Comparison of ENCODE assay signal across 27 cellular contexts in the genomic region with DNA sequence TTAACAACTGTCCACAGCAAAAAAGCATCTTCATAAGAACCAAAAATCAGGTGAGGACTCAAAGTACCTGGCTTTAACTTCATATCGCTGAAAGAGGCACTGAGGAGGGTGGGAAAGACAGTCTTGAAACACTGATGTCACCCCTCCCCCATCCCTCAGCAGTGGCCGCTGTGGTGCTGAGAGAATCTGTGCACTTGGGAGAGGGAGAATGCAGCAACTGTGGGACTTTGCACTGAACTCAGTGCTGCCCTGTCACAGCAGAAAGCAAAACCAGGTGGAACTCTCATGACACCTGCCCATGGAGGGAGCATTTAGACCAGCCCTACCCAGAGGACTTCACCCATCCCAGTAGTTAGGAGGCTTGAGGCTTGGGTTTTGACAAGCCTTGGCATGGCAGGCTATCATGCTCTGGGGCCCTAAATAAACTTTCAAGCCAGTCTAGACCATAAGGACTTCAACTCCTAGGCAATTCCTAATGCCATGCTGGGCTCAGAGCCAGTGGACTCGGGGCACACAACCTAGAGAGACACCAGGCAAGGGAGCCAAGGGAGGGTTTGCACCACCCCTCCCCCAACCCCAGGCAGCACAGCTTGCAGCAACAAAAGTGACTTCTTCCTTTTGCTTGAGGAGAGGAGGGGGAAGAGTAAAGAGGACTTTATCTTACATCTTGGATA. TPM values are rescaled to one million over a fixed set of nuclear protein-coding genes. Genes with fewer than 3 reads are reported as not detected.
DNase-seq lines count a peak whose midpoint lies in the region; ATAC-seq and TF ChIP-seq lines count a peak whose summit lies in the region.
"Had no signal": no experiment of that assay in that cellular context is flagged by ENCODE, and none has a peak within 500 bp of the region (broad histone marks: within the 10 kb centered on the region; RNA-seq: fewer than 3 reads in every experiment).

No MANE protein-coding gene starts in this region.

- H3K9me2 ChIP-seq in hepatocyte (replicated peaks; ENCODE audit: insufficient read depth), result no peaks in the 10 kb centered on the region

- no peaks in the 10 kb centered on the region for H4K20me1 ChIP-seq in hepatocyte (ENCODE audit: insufficient read depth, poor library complexity, severe bottlenecking)

- DNase-seq in NCI-H1105 treated with DMSO at 0.1 percent for 48 hours (lab: John Stamatoyannopoulos, UW) (peak; percentile 5), NCI-H1105 (lab: John Stamatoyannopoulos, UW) (no peak), OCI-M1 (lab: John Stamatoyannopoulos, UW) (peak; percentile 5), hepatocyte (ENCODE audit: low spot score) (peak; percentile 44), NCI-H2029 treated with DMSO at 0.1 percent for 48 hours (lab: John Stamatoyannopoulos, UW) (no peak), right atrium auricular region (ENCODE audit: low spot score) (no peak)
- DNase-seq in stimulated activated effector memory CD8-positive, alpha-beta T cell treated with anti-CD3 and anti-CD28 coated beads, Interleukin-12 subunit alpha, Interleukin-12 subunit beta, amount 100 ng/mL, for 72 hours (ENCODE audit: low spot score in 2 of 2), result no peak
- DNase-seq: activated CD4-positive, alpha-beta T cell treated with anti-CD3 and anti-CD28 coated beads for 48 hours; activated gamma-delta T cell; activated naive CD8-positive, alpha-beta T cell treated with anti-CD3 and anti-CD28 coated beads for 36 hours; anterior cingulate cortex; H9; Karpas-422; kidney glomerular epithelial cell; mucosa of descending colon; NCI-H1092; NCI-H1930; NCI-H510A treated with DMSO at 0.1 percent for 48 hours; ovary; Right ventricle myocardium superior; stimulated activated CD4-positive, alpha-beta T cell treated with anti-CD3 and anti-CD28 coated beads, Interleukin-1b, Interleukin-23, amount 100 ng/mL, for 48 hours; stomach; WERI-Rb-1 had no signal

- no peaks in the 10 kb centered on the region for H3K9me3 Mint-ChIP-seq in stimulated activated effector memory CD8-positive, alpha-beta T cell treated with anti-CD3 and anti-CD28 coated beads, Interleukin-12 subunit alpha, Interleukin-12 subunit beta, amount 100 ng/mL, for 72 hours
- H3K9me3 Mint-ChIP-seq: activated naive CD8-positive, alpha-beta T cell treated with anti-CD3 and anti-CD28 coated beads for 36 hours; natural killer cell treated with Interleukin-12 subunit alpha and Interleukin-12 subunit beta and Interleukin-15 and Interleukin-18, amount 100 ng/mL, for 72 hours had no signal

- ATAC-seq in stimulated activated effector memory CD8-positive, alpha-beta T cell treated with anti-CD3 and anti-CD28 coated beads, Interleukin-12 subunit alpha, Interleukin-12 subunit beta, amount 100 ng/mL, for 72 hours, result no peak
- ATAC-seq in HG03442 (IDR thresholded peaks at IDR 0.05; ENCODE audit: unreplicated experiment), result no peak
- ATAC-seq: mucosa of descending colon; natural killer cell treated with Interleukin-12 subunit alpha and Interleukin-12 subunit beta and Interleukin-15 and Interleukin-18, amount 100 ng/mL, for 72 hours had no signal

- no peak overlapping the region for H3K4me3 Mint-ChIP-seq in stimulated activated effector memory CD8-positive, alpha-beta T cell treated with anti-CD3 and anti-CD28 coated beads, Interleukin-12 subunit alpha, Interleukin-12 subunit beta, amount 100 ng/mL, for 72 hours
- H3K4me3 Mint-ChIP-seq: activated naive CD8-positive, alpha-beta T cell treated with anti-CD3 and anti-CD28 coated beads for 36 hours; H9; natural killer cell treated with Interleukin-12 subunit alpha and Interleukin-12 subunit beta and Interleukin-15 and Interleukin-18, amount 100 ng/mL, for 72 hours had no signal

- H3K4me1 Mint-ChIP-seq in stimulated activated effector memory CD8-positive, alpha-beta T cell treated with anti-CD3 and anti-CD28 coated beads, Interleukin-12 subunit alpha, Interleukin-12 subunit beta, amount 100 ng/mL, for 72 hours, result peaks cover 24% of the 10 kb centered on the region

- H3K36me3 Mint-ChIP-seq in stimulated activated effector memory CD8-positive, alpha-beta T cell treated with anti-CD3 and anti-CD28 coated beads, Interleukin-12 subunit alpha, Interleukin-12 subunit beta, amount 100 ng/mL, for 72 hours, result no peaks in the 10 kb centered on the region
- H3K36me3 Mint-ChIP-seq: activated naive CD8-positive, alpha-beta T cell treated with anti-CD3 and anti-CD28 coated beads for 36 hours; natural killer cell treated with Interleukin-12 subunit alpha and Interleukin-12 subunit beta and Interleukin-15 and Interleukin-18, amount 100 ng/mL, for 72 hours had no signal

- H3K27ac ChIP-seq in hepatocyte, result peak overlapping the region; percentile 28
- no peak overlapping the region for H3K27ac ChIP-seq in right atrium auricular region
- H3K27ac ChIP-seq: breast epithelium, ovary, stomach, WERI-Rb-1 had no signal

- TF ChIP-seq CTCF in hepatocyte (IDR thresholded peaks at IDR 0.05; ENCODE audit: poor library complexity) (no peak), right atrium auricular region (IDR thresholded peaks at IDR 0.05) (no peak)

- H2AFZ ChIP-seq in hepatocyte, result no peak overlapping the region

- 75% methylated on average over 3 of the region's 3 CpGs for WGBS in hepatocyte (ENCODE audit: low lambda C conversion rate, missing lambda C conversion rate)

- no peaks in the 10 kb centered on the region for H3K79me2 ChIP-seq in hepatocyte

- H3K27ac Mint-ChIP-seq in stimulated activated effector memory CD8-positive, alpha-beta T cell treated with anti-CD3 and anti-CD28 coated beads, Interleukin-12 subunit alpha, Interleukin-12 subunit beta, amount 100 ng/mL, for 72 hours, result peak overlapping the region; percentile 3
- H3K27ac Mint-ChIP-seq: activated naive CD8-positive, alpha-beta T cell treated with anti-CD3 and anti-CD28 coated beads for 36 hours; natural killer cell treated with Interleukin-12 subunit alpha and Interleukin-12 subunit beta and Interleukin-15 and Interleukin-18, amount 100 ng/mL, for 72 hours had no signal

- no peaks in the 10 kb centered on the region for H3K27me3 ChIP-seq in hepatocyte
- no peaks in the 10 kb centered on the region for H3K27me3 ChIP-seq in right atrium auricular region
- H3K27me3 ChIP-seq: breast epithelium, ovary, stomach had no signal

- H3K36me3 ChIP-seq in hepatocyte (replicated peaks; ENCODE audit: insufficient read depth, low read depth) (no peaks in the 10 kb centered on the region), right atrium auricular region (no peaks in the 10 kb centered on the region)
- H3K36me3 ChIP-seq: breast epithelium, ovary, stomach, WERI-Rb-1 had no signal

- H3K9me3 ChIP-seq in hepatocyte (ENCODE audit: low read depth) (no peaks in the 10 kb centered on the region), right atrium auricular region (no peaks in the 10 kb centered on the region)
- H3K9me3 ChIP-seq: breast epithelium, mucosa of descending colon, ovary, stomach had no signal

- no peaks in the 10 kb centered on the region for H3K4me1 ChIP-seq in hepatocyte (ENCODE audit: insufficient read depth)
- no peaks in the 10 kb centered on the region for H3K4me1 ChIP-seq in right atrium auricular region
- H3K4me1 ChIP-seq: breast epithelium had no signal

- no peak overlapping the region for H3K4me2 ChIP-seq in hepatocyte

- H3K4me3 ChIP-seq in hepatocyte (no peak overlapping the region), right atrium auricular region (no peak overlapping the region)
- H3K4me3 ChIP-seq: breast epithelium, lung, mucosa of descending colon, ovary, stomach had no signal

RNA-seq across cellular contexts. Expression of a gene that starts 6.1 kb away (rescaled TPM):
- total RNA-seq in hepatocyte, result 14.9 and 21.8 TPM in 2 replicates
- 11.2 and 13.4 TPM in 2 replicates for polyA plus RNA-seq in hepatocyte
- total RNA-seq in right atrium auricular region, result 1 to 10 TPM; 4.9 to 5.6 TPM

RNA-seq across cellular contexts. Expression of a gene that starts 59.3 kb away (rescaled TPM):
- total RNA-seq in hepatocyte (19.9 and 30.3 TPM in 2 replicates), right atrium auricular region (10 to 100 TPM in 1 of 2 donors, 1 to 10 TPM in 1; 5.3 to 12.0 TPM)
- polyA plus RNA-seq in hepatocyte, result 28.3 and 31.4 TPM in 2 replicates

Comparison
In these comparisons a context has a peak if more than half of its experiments do, and no peak if none do; other contexts are left out.
1. DNase-seq: peak in NCI-H1105 treated with DMSO at 0.1 percent for 48 hours (single experiment), OCI-M1 (single experiment) and hepatocyte (single experiment); none in NCI-H1105 (single experiment), stimulated activated effector memory CD8-positive, alpha-beta T cell treated with anti-CD3 and anti-CD28 coated beads, Interleukin-12 subunit alpha, Interleukin-12 subunit beta, amount 100 ng/mL, for 72 hours (0 of 2), NCI-H2029 treated with DMSO at 0.1 percent for 48 hours (single experiment) and right atrium auricular region (single experiment).